In the genomic region with DNA sequence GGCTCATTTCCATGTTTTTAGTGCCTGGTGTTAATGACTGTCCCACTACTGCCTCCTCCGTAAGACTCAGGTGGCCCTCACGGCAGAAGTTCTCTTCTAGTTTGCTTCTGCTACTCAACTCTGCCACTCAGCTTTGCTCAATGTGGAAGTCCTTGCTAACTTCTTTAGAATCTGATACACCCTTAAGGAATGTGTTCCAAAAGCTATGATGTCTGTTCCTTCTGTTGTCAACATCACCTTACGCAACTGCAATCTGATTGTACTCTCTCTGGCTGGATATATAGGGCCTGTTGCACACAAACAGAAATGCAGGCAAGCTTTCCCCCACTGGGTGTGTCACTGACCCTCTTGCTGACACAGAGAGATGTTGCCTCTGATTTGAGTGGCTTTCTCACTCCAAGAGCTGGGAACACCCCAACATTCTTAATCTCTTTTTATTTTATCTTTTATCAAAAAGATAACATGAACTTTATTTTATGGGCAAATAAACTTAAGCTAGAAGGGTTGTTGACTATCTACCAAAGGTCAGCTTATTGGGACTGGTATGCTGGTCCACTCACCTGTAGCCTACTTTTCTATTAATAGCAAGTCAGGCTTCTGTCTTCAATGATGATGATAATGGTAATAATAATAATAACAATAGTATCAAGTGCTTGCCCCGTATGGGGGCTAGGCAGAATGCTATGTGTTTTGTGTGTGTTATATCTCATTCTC, we compare ENCODE assay signal across 2 cellular contexts.
TF ChIP-seq lines count a peak whose summit lies in the region.

No MANE protein-coding gene starts in this region.

TF ChIP-seq in IMR-90, 13 proteins besides CTCF, POLR2A, EP300 and RAD21:
- TF ChIP-seq FOS (IDR thresholded peaks at IDR 0.05; ENCODE audit: low read depth, low read length) (peak; percentile 42; the same call in 1 of the 2 replicates), NFE2L2 (IDR thresholded peaks at IDR 0.05; ENCODE audit: low read depth, low read length) (no peak), USF2 (IDR thresholded peaks at IDR 0.05; ENCODE audit: low read depth, low read length) (no peak), MXI1 (IDR thresholded peaks at IDR 0.05; ENCODE audit: borderline replicate concordance, low read depth, low read length) (no peak), CEBPB (IDR thresholded peaks at IDR 0.05; ENCODE audit: low read depth, low read length) (peak; percentile 96)

TF ChIP-seq in H1, 55 proteins besides CTCF, POLR2A, EP300 and RAD21:
- TF ChIP-seq SP4 (IDR thresholded peaks at IDR 0.05; ENCODE audit: low read length) (no peak), CTBP2 (IDR thresholded peaks at IDR 0.05; ENCODE audit: borderline replicate concordance, insufficient read depth, insufficient read length, low read length) (no peak), HDAC2 (IDR thresholded peaks at IDR 0.05; ENCODE audit: borderline replicate concordance in 1 of 2, low read depth in 2 of 2, low read length in 2 of 2) (no peak), SIX5 (IDR thresholded peaks at IDR 0.05; ENCODE audit: low read depth, low read length) (no peak), EZH2 (IDR thresholded peaks at IDR 0.05; ENCODE audit: low read depth, low read length, severe bottlenecking) (peak; percentile 30), TAF7 (optimal IDR thresholded peaks at IDR 0.05; ENCODE audit: borderline replicate concordance, low read depth, low read length) (no peak)
